In genomic region chr3:117102441-117102840, GRCh38 we compare ENCODE assay signal across 22 cellular contexts.
DNase-seq lines count a peak whose midpoint lies in the region; TF ChIP-seq lines count a peak whose summit lies in the region.
"Had no signal": no experiment of that assay in that cellular context is flagged by ENCODE, and none has a peak within 500 bp of the region (broad histone marks: within the 10 kb centered on the region; RNA-seq: fewer than 3 reads in every experiment).

No MANE protein-coding gene starts in this region.

- DNase-seq in Caki2 (ENCODE audit: low read depth) = peak; percentile 4
- DNase-seq in epithelial cell of proximal tubule (ENCODE audit: low read depth) = peak; percentile 16
- peak; percentile 57 for DNase-seq in kidney tubule cell (ENCODE audit: low spot score)
- DNase-seq in renal cortical epithelial cell (ENCODE audit: low read depth) = peak; percentile 18
- no peak for DNase-seq in activated CD4-positive, alpha-beta T cell treated with anti-CD3 and anti-CD28 coated beads, Interleukin-2, amount 10 ng/mL, durations not matched to agents 24 days and 14 days
- no peak for DNase-seq in chondrocyte (ENCODE audit: low spot score)
- DNase-seq in NCI-H1930 (lab: John Stamatoyannopoulos, UW) = no peak
- DNase-seq: AML-193; Caco-2; CD4-positive, alpha-beta T cell; CD8-positive, alpha-beta T cell; DMS 273 treated with DMSO at 0.1 percent for 48 hours; DMS153; DMS53; DMS79; DND-41; EL; GDM1 had no signal

- in situ Hi-C loops in Caki2 (cut with HindIII; ENCODE audit: low pct_unique_long_range_greater_than_20kb, low sequenced_read_pairs) = no loop called here

- no peaks in the 10 kb centered on the region for H3K27me3 Mint-ChIP-seq in activated CD4-positive, alpha-beta T cell treated with anti-CD3 and anti-CD28 coated beads, Interleukin-2, amount 10 ng/mL, durations not matched to agents 24 days and 14 days
- H3K27me3 Mint-ChIP-seq in chondrocyte (ENCODE audit: low read depth) = no peaks in the 10 kb centered on the region
- H3K27me3 Mint-ChIP-seq: CD4-positive, alpha-beta T cell had no signal

- no peaks in the 10 kb centered on the region for H3K4me1 Mint-ChIP-seq in activated CD4-positive, alpha-beta T cell treated with anti-CD3 and anti-CD28 coated beads, Interleukin-2, amount 10 ng/mL, durations not matched to agents 24 days and 14 days
- peaks cover 28% of the 10 kb centered on the region for H3K4me1 Mint-ChIP-seq in chondrocyte (ENCODE audit: low read depth)
- H3K4me1 Mint-ChIP-seq: B cell had no signal

- H3K36me3 Mint-ChIP-seq in activated CD4-positive, alpha-beta T cell treated with anti-CD3 and anti-CD28 coated beads, Interleukin-2, amount 10 ng/mL, durations not matched to agents 24 days and 14 days (ENCODE audit: low read depth) = no peaks in the 10 kb centered on the region
- no peaks in the 10 kb centered on the region for H3K36me3 Mint-ChIP-seq in chondrocyte (ENCODE audit: low read depth)
- H3K36me3 Mint-ChIP-seq: CD8-positive, alpha-beta T cell had no signal

- no peaks in the 10 kb centered on the region for H3K9me3 Mint-ChIP-seq in activated CD4-positive, alpha-beta T cell treated with anti-CD3 and anti-CD28 coated beads, Interleukin-2, amount 10 ng/mL, durations not matched to agents 24 days and 14 days
- H3K9me3 Mint-ChIP-seq in chondrocyte (ENCODE audit: low read depth) = peaks cover 8% of the 10 kb centered on the region
- H3K9me3 Mint-ChIP-seq: CD8-positive, alpha-beta T cell had no signal

- H3K4me3 Mint-ChIP-seq in activated CD4-positive, alpha-beta T cell treated with anti-CD3 and anti-CD28 coated beads, Interleukin-2, amount 10 ng/mL, durations not matched to agents 24 days and 14 days = no peak overlapping the region
- H3K4me3 Mint-ChIP-seq in chondrocyte (ENCODE audit: unreplicated experiment) = no peak overlapping the region
- H3K4me3 Mint-ChIP-seq: B cell; CD4-positive, alpha-beta T cell; CD8-positive, alpha-beta T cell had no signal

- H3K4me3 ChIP-seq in epithelial cell of proximal tubule (ENCODE audit: low read depth, low read length) = no peak overlapping the region
- H3K4me3 ChIP-seq: A549; BLaER1 treated with 17β-estradiol and CSF1 and Interleukin-3, amounts not matched to agents 10 nM and 100 nM; GM12878 had no signal

- intact Hi-C loops in activated CD4-positive, alpha-beta T cell treated with anti-CD3 and anti-CD28 coated beads, Interleukin-2, amount 10 ng/mL, durations not matched to agents 24 days and 14 days (cut with micrococcal nuclease) = no loop called here

- H3K27ac Mint-ChIP-seq in activated CD4-positive, alpha-beta T cell treated with anti-CD3 and anti-CD28 coated beads, Interleukin-2, amount 10 ng/mL, durations not matched to agents 24 days and 14 days = no peak overlapping the region
- no peak overlapping the region for H3K27ac Mint-ChIP-seq in chondrocyte (ENCODE audit: unreplicated experiment)
- H3K27ac Mint-ChIP-seq: B cell; CD4-positive, alpha-beta T cell; CD8-positive, alpha-beta T cell had no signal

- TF ChIP-seq CTCF in epithelial cell of proximal tubule (conservative IDR thresholded peaks at IDR 0.05; ENCODE audit: low read depth, low read length) (no peak), chondrocyte (IDR thresholded peaks at IDR 0.05) (no peak)

Comparison
In these comparisons a context has a peak if more than half of its experiments do, and no peak if none do; other contexts are left out.
1. DNase-seq: peak in Caki2 (single experiment), epithelial cell of proximal tubule (single experiment), kidney tubule cell (single experiment) and renal cortical epithelial cell (single experiment); none in activated CD4-positive, alpha-beta T cell treated with anti-CD3 and anti-CD28 coated beads, Interleukin-2, amount 10 ng/mL, durations not matched to agents 24 days and 14 days (single experiment), chondrocyte (single experiment) and NCI-H1930 (0 of 2).